2 cellular contexts compared by ENCODE assay signal in genomic region chr1:47189844-47190562, GRCh38.
A peak's percentile ranks its signal among the peaks of the same experiment; 100 is the strongest.
TF ChIP-seq lines count a peak whose summit lies in the region.

Gene PDZK1IP1, minus strand, starts transcription at chr1:47190036. Its CDS starts 104 bp downstream, at chr1:47189932.

TF ChIP-seq in GM23338, 12 proteins besides CTCF, POLR2A, EP300 and RAD21 (continued from another document):
- TF ChIP-seq REST (IDR thresholded peaks at IDR 0.05; ENCODE audit: unreplicated experiment), result no peak
- no peak for TF ChIP-seq NANOG (IDR thresholded peaks at IDR 0.05; ENCODE audit: borderline replicate concordance)
- TF ChIP-seq STAT1 (IDR thresholded peaks at IDR 0.05; ENCODE audit: unreplicated experiment), result no peak
- no peak for TF ChIP-seq ETS1 (IDR thresholded peaks at IDR 0.05)
- TF ChIP-seq CREB1 (CRISPR knock-in tag; IDR thresholded peaks at IDR 0.05; ENCODE audit: low read depth), result no peak
- no peak for TF ChIP-seq POLR2AphosphoS5 (IDR thresholded peaks at IDR 0.05; ENCODE audit: low read depth)
- no peak for TF ChIP-seq EZH2 (IDR thresholded peaks at IDR 0.05; ENCODE audit: low read depth, unreplicated experiment)
- no peak for TF ChIP-seq ZNF331 (CRISPR knock-in tag; IDR thresholded peaks at IDR 0.05; ENCODE audit: low read depth)
TF ChIP-seq in GM23338: peak in this region for 0.

TF ChIP-seq in K562, 482 proteins besides CTCF, POLR2A, EP300 and RAD21:
- TF ChIP-seq POU5F1 (IDR thresholded peaks at IDR 0.05; ENCODE audit: borderline replicate concordance, low read depth, low read length, partially characterized antibody), result no peak
- TF ChIP-seq FOXP4 (CRISPR knock-in tag; IDR thresholded peaks at IDR 0.05; ENCODE audit: borderline replicate concordance), result no peak
- no peak for TF ChIP-seq POLR2AphosphoS2 (IDR thresholded peaks at IDR 0.05; ENCODE audit: low read length)
- no peak for TF ChIP-seq NR1H2 (CRISPR knock-in tag; IDR thresholded peaks at IDR 0.05)
- no peak for TF ChIP-seq SMAD2 (IDR thresholded peaks at IDR 0.05; ENCODE audit: low read depth, low read length)
- no peak for TF ChIP-seq NFE2L1 (tag; IDR thresholded peaks at IDR 0.05; ENCODE audit: borderline replicate concordance, low read depth)
- TF ChIP-seq SIN3A (IDR thresholded peaks at IDR 0.05; ENCODE audit: borderline replicate concordance in 2 of 2, control insufficient read depth in 1 of 2, low read depth in 2 of 2, low read length in 2 of 2), result no peak
- no peak for TF ChIP-seq E2F5 (CRISPR knock-in tag; IDR thresholded peaks at IDR 0.05)
- TF ChIP-seq ID3 (CRISPR knock-in tag; IDR thresholded peaks at IDR 0.05), result no peak
- TF ChIP-seq ID3 (tag; IDR thresholded peaks at IDR 0.05), result no peak
- no peak for TF ChIP-seq ESRRA (IDR thresholded peaks at IDR 0.05; ENCODE audit: borderline replicate concordance, low read depth)
- no peak for TF ChIP-seq ZNF507 (tag; conservative IDR thresholded peaks at IDR 0.05)
- no peak for TF ChIP-seq THAP12 (CRISPR knock-in tag; IDR thresholded peaks at IDR 0.05)
- TF ChIP-seq TCF3 (CRISPR knock-in tag; IDR thresholded peaks at IDR 0.05), result no peak
- no peak for TF ChIP-seq HEY1 (CRISPR knock-in tag; IDR thresholded peaks at IDR 0.05; ENCODE audit: borderline replicate concordance)
- 0 out of 2 replicates have a peak, but pooled peaks have one; percentile 29 for TF ChIP-seq HDGF (IDR thresholded peaks at IDR 0.05)
- no peak for TF ChIP-seq PHF20 (IDR thresholded peaks at IDR 0.05; ENCODE audit: partially characterized antibody)
- TF ChIP-seq ATF1 (CRISPR knock-in tag; IDR thresholded peaks at IDR 0.05), result no peak
- TF ChIP-seq ATF1 (tag; IDR thresholded peaks at IDR 0.05), result no peak
- TF ChIP-seq FUS (optimal IDR thresholded peaks at IDR 0.05; ENCODE audit: low read depth, low read length), result no peak
- TF ChIP-seq USF2 (CRISPR knock-in tag; IDR thresholded peaks at IDR 0.05), result peak; percentile 16; the same call in 1 of the 2 replicates
- no peak for TF ChIP-seq MAZ (CRISPR knock-in tag; conservative IDR thresholded peaks at IDR 0.05 in 1 of 2, IDR thresholded peaks at IDR 0.05 in 1 of 2)
- TF ChIP-seq SMC3 (conservative IDR thresholded peaks at IDR 0.05; ENCODE audit: insufficient read depth, low read depth, low read length), result no peak
- TF ChIP-seq BRF1 (IDR thresholded peaks at IDR 0.05; ENCODE audit: borderline replicate concordance, extremely low read depth, insufficient read length), result no peak
- TF ChIP-seq PRMT5 (CRISPR knock-in tag; IDR thresholded peaks at IDR 0.05), result no peak
- TF ChIP-seq ARID2 (IDR thresholded peaks at IDR 0.05), result no peak
- 0 out of 6 replicates have a peak, but pooled peaks of 1 of the 3 experiments have one; percentile 56 for TF ChIP-seq ZBTB11 (CRISPR knock-in tag; IDR thresholded peaks at IDR 0.05)
- peak; percentile 20; the same call in 1 of the 2 replicates for TF ChIP-seq PHF8 (IDR thresholded peaks at IDR 0.05; ENCODE audit: borderline replicate concordance, low read length)
- TF ChIP-seq TEAD4 (IDR thresholded peaks at IDR 0.05; ENCODE audit: low read length), result no peak
- peak; percentile 26; the same call in 1 of the 2 replicates for TF ChIP-seq TEAD4 (CRISPR knock-in tag; IDR thresholded peaks at IDR 0.05; ENCODE audit: borderline replicate concordance)
- TF ChIP-seq NFIC (IDR thresholded peaks at IDR 0.05), result no peak
- TF ChIP-seq ZNF592 (IDR thresholded peaks at IDR 0.05), result peak; percentile 29; the same call in 1 of the 2 replicates
- TF ChIP-seq ETV5 (CRISPR knock-in tag; IDR thresholded peaks at IDR 0.05; ENCODE audit: low read depth), result no peak
